22 cellular contexts compared by ENCODE assay signal in genomic region chr6:1318036-1318435, GRCh38. TPM values are rescaled to one million over a fixed set of nuclear protein-coding genes. Genes with fewer than 3 reads are reported as not detected.
DNase-seq lines count a peak whose midpoint lies in the region; ATAC-seq and TF ChIP-seq lines count a peak whose summit lies in the region.
"Had no signal": no experiment of that assay in that cellular context is flagged by ENCODE, and none has a peak within 500 bp of the region (broad histone marks: within the 10 kb centered on the region; RNA-seq: fewer than 3 reads in every experiment).

No MANE protein-coding gene starts in this region.

- TF ChIP-seq CTCF in natural killer cell (IDR thresholded peaks at IDR 0.05) (no peak), progenitor cell of endocrine pancreas (IDR thresholded peaks at IDR 0.05; ENCODE audit: unreplicated experiment) (no peak)

- DNase-seq in natural killer cell = no peak
- no peak for DNase-seq in natural killer cell treated with Interleukin-12 subunit alpha and Interleukin-12 subunit beta and Interleukin-15 and Interleukin-18, amount 100 ng/mL, for 72 hours (ENCODE audit: low spot score)
- no peak for DNase-seq in activated CD4-positive, alpha-beta memory T cell treated with anti-CD3 and anti-CD28 coated beads, Interleukin-2, amount 10 ng/mL, durations not matched to agents 7 days and 5 days
- DNase-seq in naive B cell = no peak
- no peak for DNase-seq in superior temporal gyrus (ENCODE audit: extremely low spot score)
- no peak for DNase-seq in progenitor cell of endocrine pancreas (ENCODE audit: low spot score, unreplicated experiment)
- DNase-seq: activated CD4-positive, alpha-beta T cell treated with anti-CD3 and anti-CD28 coated beads, Interleukin-2, amount 50 U/mL, for 48 hours; activated naive CD4-positive, alpha-beta T cell treated with anti-CD3 and anti-CD28 coated beads, Interleukin-2, amount 50 U/mL, for 16 hours; GDM1; hypothalamus; islet precursor cell; NCI-H1417 treated with DMSO at 0.1 percent for 48 hours; NCI-H2107; occipital lobe; retina; stimulated activated CD4-positive, alpha-beta T cell treated with anti-CD3 and anti-CD28 coated beads, Interleukin-4, amount 100 ng/mL, for 24 hours; T-helper 9 cell had no signal

- H3K27me3 Mint-ChIP-seq in natural killer cell (ENCODE audit: low read depth in 2 of 2) (peaks cover 32 to 38% of the 10 kb centered on the region in 2 donors), naive B cell (peaks cover 41 to 47% (median 46%) of the 10 kb centered on the region in 3 donors), progenitor cell of endocrine pancreas (peaks cover 45% of the 10 kb centered on the region)
- peaks cover 24 to 35% of the 10 kb centered on the region in 2 donors for H3K27me3 Mint-ChIP-seq in natural killer cell treated with Interleukin-12 subunit alpha and Interleukin-12 subunit beta and Interleukin-15 and Interleukin-18, amount 100 ng/mL, for 72 hours
- peaks cover 36% of the 10 kb centered on the region for H3K27me3 Mint-ChIP-seq in activated CD4-positive, alpha-beta memory T cell treated with anti-CD3 and anti-CD28 coated beads, Interleukin-2, amount 10 ng/mL, durations not matched to agents 7 days and 5 days

- intact Hi-C loops in natural killer cell (cut with micrococcal nuclease) = no loop called here

- POLR2A ChIA-PET in activated CD4-positive, alpha-beta memory T cell treated with anti-CD3 and anti-CD28 coated beads, Interleukin-2, amount 10 ng/mL, durations not matched to agents 7 days and 5 days (lab: Charles Lee) = no interaction called here

- no peak for ATAC-seq in natural killer cell
- no peak for ATAC-seq in natural killer cell treated with Interleukin-12 subunit alpha and Interleukin-12 subunit beta and Interleukin-15 and Interleukin-18, amount 100 ng/mL, for 72 hours
- ATAC-seq in naive B cell (ENCODE audit: low read depth in 2 of 2) = no peak
- no peak for ATAC-seq in GM18858 (IDR thresholded peaks at IDR 0.05; ENCODE audit: unreplicated experiment)
- ATAC-seq: mucosa of descending colon, WTC11 had no signal

- CTCF ChIA-PET in activated CD4-positive, alpha-beta memory T cell treated with anti-CD3 and anti-CD28 coated beads, Interleukin-2, amount 10 ng/mL, durations not matched to agents 7 days and 5 days (lab: Charles Lee) = no interaction called here

- H3K36me3 Mint-ChIP-seq in natural killer cell (no peaks in the 10 kb centered on the region), naive B cell (peaks cover 0 to 7% of the 10 kb centered on the region in 2 donors), progenitor cell of endocrine pancreas (ENCODE audit: insufficient read depth) (peaks cover 3% of the 10 kb centered on the region)
- H3K36me3 Mint-ChIP-seq in natural killer cell treated with Interleukin-12 subunit alpha and Interleukin-12 subunit beta and Interleukin-15 and Interleukin-18, amount 100 ng/mL, for 72 hours = peaks cover 6% of the 10 kb centered on the region
- peaks cover 4% of the 10 kb centered on the region for H3K36me3 Mint-ChIP-seq in activated CD4-positive, alpha-beta memory T cell treated with anti-CD3 and anti-CD28 coated beads, Interleukin-2, amount 10 ng/mL, durations not matched to agents 7 days and 5 days (ENCODE audit: low read depth)

- H3K9me3 Mint-ChIP-seq in natural killer cell (no peaks in the 10 kb centered on the region), naive B cell (peaks cover 0 to 6% (median 4%) of the 10 kb centered on the region in 7 donors), progenitor cell of endocrine pancreas (ENCODE audit: low read depth) (no peaks in the 10 kb centered on the region)
- H3K9me3 Mint-ChIP-seq in natural killer cell treated with Interleukin-12 subunit alpha and Interleukin-12 subunit beta and Interleukin-15 and Interleukin-18, amount 100 ng/mL, for 72 hours = no peaks in the 10 kb centered on the region
- no peaks in the 10 kb centered on the region for H3K9me3 Mint-ChIP-seq in activated CD4-positive, alpha-beta memory T cell treated with anti-CD3 and anti-CD28 coated beads, Interleukin-2, amount 10 ng/mL, durations not matched to agents 7 days and 5 days
- H3K9me3 Mint-ChIP-seq: WTC11 had no signal

- H3K27ac Mint-ChIP-seq in natural killer cell (no peak overlapping the region), naive B cell (peak overlapping the region in 1 of 6 donors; percentile 28), progenitor cell of endocrine pancreas (no peak overlapping the region)
- no peak overlapping the region for H3K27ac Mint-ChIP-seq in natural killer cell treated with Interleukin-12 subunit alpha and Interleukin-12 subunit beta and Interleukin-15 and Interleukin-18, amount 100 ng/mL, for 72 hours
- no peak overlapping the region for H3K27ac Mint-ChIP-seq in activated CD4-positive, alpha-beta memory T cell treated with anti-CD3 and anti-CD28 coated beads, Interleukin-2, amount 10 ng/mL, durations not matched to agents 7 days and 5 days
- H3K27ac Mint-ChIP-seq: CD14-positive monocyte, WTC11 had no signal

- H3K4me3 Mint-ChIP-seq in natural killer cell (peak overlapping the region; percentile 59), naive B cell (peak overlapping the region in 7 of 8 donors; percentile 14 to 77 (median 61)), progenitor cell of endocrine pancreas (ENCODE audit: low read depth) (no peak overlapping the region)
- no peak overlapping the region for H3K4me3 Mint-ChIP-seq in natural killer cell treated with Interleukin-12 subunit alpha and Interleukin-12 subunit beta and Interleukin-15 and Interleukin-18, amount 100 ng/mL, for 72 hours
- peak overlapping the region; percentile 5 for H3K4me3 Mint-ChIP-seq in activated CD4-positive, alpha-beta memory T cell treated with anti-CD3 and anti-CD28 coated beads, Interleukin-2, amount 10 ng/mL, durations not matched to agents 7 days and 5 days
- H3K4me3 Mint-ChIP-seq: WTC11 had no signal

- peaks cover 7 to 16% of the 10 kb centered on the region in 2 donors for H3K4me1 Mint-ChIP-seq in natural killer cell
- peaks cover 6 to 8% of the 10 kb centered on the region in 2 donors for H3K4me1 Mint-ChIP-seq in natural killer cell treated with Interleukin-12 subunit alpha and Interleukin-12 subunit beta and Interleukin-15 and Interleukin-18, amount 100 ng/mL, for 72 hours (ENCODE audit: low read depth in 2 of 2)
- H3K4me1 Mint-ChIP-seq in activated CD4-positive, alpha-beta memory T cell treated with anti-CD3 and anti-CD28 coated beads, Interleukin-2, amount 10 ng/mL, durations not matched to agents 7 days and 5 days = peaks cover 14% of the 10 kb centered on the region
- peaks cover 14 to 19% (median 14%) of the 10 kb centered on the region in 3 donors for H3K4me1 Mint-ChIP-seq in naive B cell
- peaks cover 5% of the 10 kb centered on the region for H3K4me1 Mint-ChIP-seq in progenitor cell of endocrine pancreas (ENCODE audit: low read depth)

RNA-seq across cellular contexts. Expression of gene FOXQ1, which starts 6.1 kb away (rescaled TPM):
- not detected for total RNA-seq in natural killer cell
- not detected for total RNA-seq in natural killer cell treated with Interleukin-12 subunit alpha and Interleukin-12 subunit beta and Interleukin-15 and Interleukin-18, amount 100 ng/mL, for 72 hours
- not detected for total RNA-seq in activated CD4-positive, alpha-beta memory T cell treated with anti-CD3 and anti-CD28 coated beads, Interleukin-2, amount 10 ng/mL, durations not matched to agents 7 days and 5 days
- not detected for polyA plus RNA-seq in naive B cell (ENCODE audit: low read depth in 6 of 6)
- total RNA-seq in progenitor cell of endocrine pancreas = 2.0 and 2.9 TPM in 2 replicates
- total RNA-seq: SK-MEL-5 had no signal
- polyA plus RNA-seq: CD14-positive monocyte had no signal

Comparison
In these comparisons a context has a peak if more than half of its experiments do, and no peak if none do; other contexts are left out.
1. H3K4me3 Mint-ChIP-seq: peak in natural killer cell (single experiment), activated CD4-positive, alpha-beta memory T cell treated with anti-CD3 and anti-CD28 coated beads, Interleukin-2, amount 10 ng/mL, durations not matched to agents 7 days and 5 days (single experiment) and naive B cell (7 of 8); none in natural killer cell treated with Interleukin-12 subunit alpha and Interleukin-12 subunit beta and Interleukin-15 and Interleukin-18, amount 100 ng/mL, for 72 hours (single experiment) and progenitor cell of endocrine pancreas (single experiment).